ENCODE assay signal across 21 cellular contexts in the genomic region with DNA sequence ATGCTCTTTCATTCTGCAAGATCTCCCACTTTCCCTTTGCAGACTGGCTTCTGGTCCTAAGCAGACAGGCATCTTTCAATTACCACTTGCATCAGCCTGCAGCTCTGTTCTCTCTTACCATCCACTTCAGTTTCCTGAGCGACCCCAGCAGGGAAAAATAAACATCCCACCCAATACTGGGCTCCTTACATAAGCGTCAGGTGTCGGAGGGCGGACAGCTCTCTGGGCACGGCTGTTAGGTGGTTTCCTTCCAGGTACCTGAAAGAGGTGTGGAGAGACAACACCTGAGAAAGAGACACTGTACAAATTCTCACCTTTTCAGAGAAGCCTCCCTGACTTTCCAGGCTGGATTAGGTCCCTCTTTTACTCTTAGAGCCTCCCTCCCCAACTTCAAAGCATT.
"Had no signal": no experiment of that assay in that cellular context is flagged by ENCODE, and none has a peak within 500 bp of the region (broad histone marks: within the 10 kb centered on the region; RNA-seq: fewer than 3 reads in every experiment).

No MANE protein-coding gene starts in this region.

- ATAC-seq: left colon; left lung; lower lobe of right lung; naive thymus-derived CD8-positive, alpha-beta T cell; psoas muscle; right lobe of liver; stimulated activated memory B cell treated with anti-CD40 and anti-IgM and Interleukin-4, amounts not matched to agents 10 μg/mL and 1 μg/mL and 100 μg/mL, for 72 hours; stimulated activated naive CD8-positive, alpha-beta T cell treated with anti-CD3 and anti-CD28 coated beads, Interleukin-15, amount 100 ng/mL, for 72 hours had no signal

- DNase-seq: kidney glomerular epithelial cell; left colon; left lung; lower lobe of right lung; mammary epithelial cell; mesenchymal stem cell; naive thymus-derived CD8-positive, alpha-beta T cell; nucleus accumbens; psoas muscle; right lobe of liver; stimulated activated CD4-positive, alpha-beta T cell treated with anti-CD3 and anti-CD28 coated beads, Interleukin-1b, Interleukin-23, amount 100 ng/mL, for 48 hours; stimulated activated CD4-positive, alpha-beta T cell treated with anti-CD3 and anti-CD28 coated beads, Interleukin-2, amount 100 ng/mL, for 48 hours; stimulated activated CD4-positive, alpha-beta T cell treated with anti-CD3 and anti-CD28 coated beads, Interleukin-4, amount 100 ng/mL, for 4 hours; stimulated activated CD8-positive, alpha-beta memory T cell treated with anti-CD3 and anti-CD28 coated beads, Interleukin-4, amount 100 ng/mL, for 48 hours; stimulated activated naive CD4-positive, alpha-beta T cell treated with Interleukin-2 at 50 U/mL for 16 hours; stimulated activated naive CD8-positive, alpha-beta T cell treated with anti-CD3 and anti-CD28 coated beads, Interleukin-15, amount 100 ng/mL, for 72 hours; substantia nigra had no signal

- H3K4me1 Mint-ChIP-seq: naive thymus-derived CD8-positive, alpha-beta T cell; nephron; neural crest cell; stimulated activated memory B cell treated with anti-CD40 and anti-IgM and Interleukin-4, amounts not matched to agents 10 μg/mL and 1 μg/mL and 100 μg/mL, for 72 hours; stimulated activated naive CD8-positive, alpha-beta T cell treated with anti-CD3 and anti-CD28 coated beads, Interleukin-15, amount 100 ng/mL, for 72 hours had no signal

- H3K27ac Mint-ChIP-seq: naive thymus-derived CD8-positive, alpha-beta T cell; nephron; stimulated activated memory B cell treated with anti-CD40 and anti-IgM and Interleukin-4, amounts not matched to agents 10 μg/mL and 1 μg/mL and 100 μg/mL, for 72 hours; stimulated activated naive CD8-positive, alpha-beta T cell treated with anti-CD3 and anti-CD28 coated beads, Interleukin-15, amount 100 ng/mL, for 72 hours; type B pancreatic cell had no signal

- H3K9me3 Mint-ChIP-seq: type B pancreatic cell had no signal

- H3K4me3 Mint-ChIP-seq: naive thymus-derived CD8-positive, alpha-beta T cell; nephron; neural crest cell; stimulated activated memory B cell treated with anti-CD40 and anti-IgM and Interleukin-4, amounts not matched to agents 10 μg/mL and 1 μg/mL and 100 μg/mL, for 72 hours; stimulated activated naive CD8-positive, alpha-beta T cell treated with anti-CD3 and anti-CD28 coated beads, Interleukin-15, amount 100 ng/mL, for 72 hours; type B pancreatic cell had no signal

- H3K36me3 Mint-ChIP-seq: stimulated activated memory B cell treated with anti-CD40 and anti-IgM and Interleukin-4, amounts not matched to agents 10 μg/mL and 1 μg/mL and 100 μg/mL, for 72 hours had no signal
